30 cellular contexts compared by ENCODE assay signal in the genomic region with DNA sequence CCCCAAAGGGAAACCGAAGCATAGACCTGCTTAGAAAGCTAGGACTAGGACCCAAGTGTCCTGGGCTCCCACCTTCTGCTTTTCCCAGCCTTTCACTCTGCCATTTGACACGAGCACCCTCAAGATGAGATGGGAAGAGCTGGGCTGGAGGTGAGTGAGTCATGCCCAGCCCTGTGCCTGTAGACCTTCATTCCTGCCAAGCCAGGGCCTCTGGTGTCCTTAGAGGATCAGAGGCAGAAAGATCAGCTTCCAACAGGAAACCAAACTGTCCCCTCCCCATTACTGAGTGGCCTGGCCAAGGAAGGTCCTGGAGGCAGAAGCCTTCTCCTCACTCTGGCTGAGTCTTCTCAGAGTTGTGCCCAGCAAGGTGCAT. TPM values are rescaled to one million over a fixed set of nuclear protein-coding genes. Genes with fewer than 3 reads are reported as not detected.
DNase-seq lines count a peak whose midpoint lies in the region; ATAC-seq, FAIRE-seq and TF ChIP-seq lines count a peak whose summit lies in the region.
"Had no signal": no experiment of that assay in that cellular context is flagged by ENCODE, and none has a peak within 500 bp of the region (broad histone marks: within the 10 kb centered on the region; RNA-seq: fewer than 3 reads in every experiment).

No MANE protein-coding gene starts in this region.

- no peak overlapping the region for H3K27ac Mint-ChIP-seq in endodermal cell
- H3K27ac Mint-ChIP-seq: CD4-positive, CD25-positive, alpha-beta regulatory T cell; naive thymus-derived CD8-positive, alpha-beta T cell; T-cell had no signal

- H3K4me1 Mint-ChIP-seq in endodermal cell: peaks cover 5% of the 10 kb centered on the region

- peaks cover 12% of the 10 kb centered on the region for H3K27me3 ChIP-seq in endodermal cell (ENCODE audit: control insufficient read depth, insufficient read depth, low read length, poor library complexity, severe bottlenecking)

- no peak overlapping the region for H3K4me3 Mint-ChIP-seq in endodermal cell
- H3K4me3 Mint-ChIP-seq: activated CD4-positive, alpha-beta memory T cell treated with anti-CD3 and anti-CD28 coated beads for 36 hours; CD4-positive, CD25-positive, alpha-beta regulatory T cell had no signal

- whole genome bisulfite sequencing in endodermal cell (ENCODE audit: insufficient coverage in 1 of 2, insufficient read length in 1 of 2), 2 experiments: 89% methylated on average over 2 of the region's 2 CpGs; no CpG with 5 or more reads in 1 of the 2 experiments

- H3K4me1 ChIP-seq in endodermal cell (ENCODE audit: control insufficient read depth, insufficient read depth, low read length): peaks cover 9% of the 10 kb centered on the region

- DNase-seq in HTR-8/SVneo (ENCODE audit: insufficient read length, low spot score) (no peak), endodermal cell (no peak), A172 (ENCODE audit: low spot score) (no peak)
- no peak for DNase-seq in activated effector memory CD4-positive, alpha-beta T cell treated with anti-CD3 and anti-CD28 coated beads, Interleukin-2, amount 50 U/mL, for 16 hours
- DNase-seq: activated CD4-positive, CD25-positive, alpha-beta regulatory T cell treated with anti-CD3 and anti-CD28 coated beads, Interleukin-2, amount 50 U/mL, for 72 hours; activated CD8-positive, alpha-beta memory T cell treated with anti-CD3 and anti-CD28 coated beads, Interleukin-2, amount 50 U/mL, for 4 hours; activated naive CD4-positive, alpha-beta T cell treated with anti-CD3 and anti-CD28 coated beads, Interleukin-2, amount 50 U/mL, for 16 hours; amygdala; CD4-positive, CD25-positive, alpha-beta regulatory T cell; cortex of kidney; GM23248; IMR-90; left ventricle myocardium superior; midbrain; naive thymus-derived CD8-positive, alpha-beta T cell; NCI-H1092 treated with DMSO at 0.1 percent for 48 hours; NCI-H1930; NCI-H526; stimulated activated CD8-positive, alpha-beta memory T cell treated with anti-CD3 and anti-CD28 coated beads, Interleukin-4, amount 100 ng/mL, for 48 hours; T-cell had no signal

- H3K36me3 ChIP-seq in endodermal cell (ENCODE audit: control insufficient read depth, insufficient read depth, low read length): no peaks in the 10 kb centered on the region

- H3K27ac ChIP-seq in angular gyrus (ENCODE audit: low read depth, low read length) (peak overlapping the region; percentile 17), temporal lobe (ENCODE audit: low read depth, low read length) (peak overlapping the region; percentile 12), endodermal cell (ENCODE audit: low read depth, low read length) (no peak overlapping the region)
- H3K27ac ChIP-seq: GM23248, skin epidermis had no signal

- no peak for TF ChIP-seq CTCF in endodermal cell (conservative IDR thresholded peaks at IDR 0.05)

- FAIRE-seq in HTR-8/SVneo (lab: Jason Lieb, UNC): peak; percentile 16
- FAIRE-seq: islet of Langerhans had no signal

- no peaks in the 10 kb centered on the region for H3K9me3 ChIP-seq in endodermal cell (ENCODE audit: control insufficient read depth, low read length)

- H3K36me3 Mint-ChIP-seq in endodermal cell (ENCODE audit: low read depth): no peaks in the 10 kb centered on the region
- H3K36me3 Mint-ChIP-seq: activated CD4-positive, alpha-beta memory T cell treated with anti-CD3 and anti-CD28 coated beads for 36 hours; CD4-positive, CD25-positive, alpha-beta regulatory T cell; naive thymus-derived CD8-positive, alpha-beta T cell; T-cell had no signal

- peak; percentile 41 for ATAC-seq in esophagus mucosa
- no peak for ATAC-seq in HG03520 (IDR thresholded peaks at IDR 0.05; ENCODE audit: unreplicated experiment)
- ATAC-seq: left ventricle myocardium superior; naive thymus-derived CD8-positive, alpha-beta T cell; T-cell had no signal

- H3K9ac ChIP-seq in endodermal cell (ENCODE audit: extremely low read depth, low read length, poor library complexity, severe bottlenecking): no peak overlapping the region
- H3K9ac ChIP-seq: GM23248 had no signal

- no peaks in the 10 kb centered on the region for H3K9me3 Mint-ChIP-seq in endodermal cell
- H3K9me3 Mint-ChIP-seq: activated CD4-positive, alpha-beta memory T cell treated with anti-CD3 and anti-CD28 coated beads for 36 hours; naive thymus-derived CD8-positive, alpha-beta T cell; T-cell had no signal

- no peak overlapping the region for H3K4me3 ChIP-seq in endodermal cell (ENCODE audit: low read length)
- H3K4me3 ChIP-seq: GM23248, skin epidermis had no signal

- H3K27me3 Mint-ChIP-seq in endodermal cell (ENCODE audit: insufficient read depth): peaks cover 19% of the 10 kb centered on the region

RNA-seq across cellular contexts. Expression of a gene that starts 3.5 kb away (rescaled TPM):
- total RNA-seq in esophagus mucosa (4.7 TPM), temporal lobe (11.1 TPM), endodermal cell (1 to 10 TPM; 1.1 to 1.6 TPM)
- polyA plus RNA-seq in endodermal cell (2013, experiment 1 of 2): 3.0 TPM
- 3.4 TPM for polyA plus RNA-seq in endodermal cell (2013, experiment 2 of 2)
- total RNA-seq in A172 (2014; rRNA removed; shearing (Covaris generic)): 0.62 and 0.98 TPM in 2 replicates
- total RNA-seq: G401, GM23248 had no signal
- polyA plus RNA-seq: CD4-positive, CD25-positive, alpha-beta regulatory T cell; GM23248; IMR-90 had no signal

RNA-seq across cellular contexts. Expression of a gene that starts 43.5 kb away (rescaled TPM):
- total RNA-seq in esophagus mucosa (not detected), temporal lobe (9.8 TPM), endodermal cell (1 to 10 TPM in 1 of 2 donors, under 1 TPM in 1; 0.38 to 1.7 TPM)
- polyA plus RNA-seq in endodermal cell (2013, experiment 1 of 2): 9.5 TPM
- polyA plus RNA-seq in endodermal cell (2013, experiment 2 of 2): 8.9 TPM
- total RNA-seq in A172 (2014; rRNA removed; shearing (Covaris generic)): not detected in 2 replicates
- total RNA-seq: activated CD4-positive, alpha-beta memory T cell treated with anti-CD3 and anti-CD28 coated beads for 36 hours; CD4-positive, CD25-positive, alpha-beta regulatory T cell; G401; GM23248; IMR-90; left ventricle myocardium superior; naive thymus-derived CD8-positive, alpha-beta T cell; omental fat pad; ureter had no signal
- polyA plus RNA-seq: CD4-positive, CD25-positive, alpha-beta regulatory T cell; GM23248; IMR-90; naive thymus-derived CD8-positive, alpha-beta T cell had no signal
